In the genomic region with DNA sequence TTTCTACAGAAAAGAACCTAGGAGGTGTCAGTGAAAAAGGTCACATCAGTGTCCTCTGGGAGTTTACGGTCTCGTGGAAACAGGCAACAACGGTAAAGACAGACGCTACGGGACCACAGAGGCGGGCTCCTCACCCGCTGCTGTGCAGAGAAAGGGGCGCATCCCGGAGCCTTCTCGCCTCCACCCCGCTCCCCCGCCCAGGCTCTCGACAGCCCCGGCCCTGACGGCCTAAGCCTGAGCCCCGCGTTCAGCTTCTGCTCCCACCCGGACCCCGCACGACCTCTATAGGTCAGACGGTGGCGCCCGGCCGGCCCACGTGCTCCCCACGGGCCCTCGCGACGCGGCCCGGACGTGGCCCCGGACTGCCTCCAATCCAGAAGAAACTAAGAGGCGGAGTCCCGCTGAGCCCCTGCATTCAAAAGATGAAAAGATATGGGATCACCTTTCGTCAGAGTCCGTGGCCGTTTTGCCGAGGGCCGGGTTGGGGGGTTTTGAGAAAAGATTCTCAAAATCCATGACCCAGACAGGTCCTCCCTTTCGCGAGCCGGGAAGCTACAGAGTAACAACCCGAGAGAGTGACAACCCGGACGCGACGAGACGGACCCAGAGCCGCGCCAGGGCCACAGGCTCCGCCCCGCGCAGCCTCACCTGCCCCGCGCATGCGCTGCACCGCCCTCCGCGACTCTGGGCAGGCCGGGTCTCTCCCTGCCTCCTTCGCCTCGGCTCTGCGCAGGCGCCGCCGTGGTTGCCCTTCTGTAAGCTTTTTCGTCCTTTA, we compare ENCODE assay signal across 8 cellular contexts. TPM values are rescaled to one million over a fixed set of nuclear protein-coding genes. Genes with fewer than 3 reads are reported as not detected.
A peak's percentile ranks its signal among the peaks of the same experiment; 100 is the strongest.
DNase-seq lines count a peak whose midpoint lies in the region; ATAC-seq, FAIRE-seq and TF ChIP-seq lines count a peak whose summit lies in the region.

Gene ZC3H8 (minus strand): TSS at position 577 of the 775 bp plus-strand sequence. CDS start 61 bp downstream, at position 516.

- H3K4me1 ChIP-seq in adipocyte (ENCODE audit: control insufficient read depth, insufficient read depth, low read length) (peaks cover 8% of the 10 kb centered on the region), transverse colon (peaks cover 7 to 21% (median 8%) of the 10 kb centered on the region in 4 donors)

- H3K36me3 ChIP-seq in adipocyte (ENCODE audit: control insufficient read depth, insufficient read depth, low read length, severe bottlenecking), result no peaks in the 10 kb centered on the region
- H3K36me3 ChIP-seq in transverse colon, result peaks cover 0 to under 1% (median 0%) of the 10 kb centered on the region in 4 donors

- H3K27ac ChIP-seq in transverse colon, result peak within 1 kb of the TSS; percentile 83 to 91 (median 88)

- peak in 1 of 5 experiments; percentile 10 for TF ChIP-seq CTCF in transverse colon (IDR thresholded peaks at IDR 0.05)

- DNase-seq in GM12892 (ENCODE audit: insufficient read length) (peak; percentile 98), NCI-H1436 treated with DMSO at 0.1 percent for 48 hours (lab: John Stamatoyannopoulos, UW) (peak; percentile 72), T follicular helper cell (ENCODE audit: low read depth) (peak; percentile 92), adipocyte (ENCODE audit: low read depth) (peak; percentile 95), cardiac septum (ENCODE audit: low spot score) (peak; percentile 98), pons (ENCODE audit: low spot score) (peak; percentile 91), transverse colon (peak; percentile 97)

- H3K27me3 ChIP-seq in adipocyte (replicated peaks; ENCODE audit: control insufficient read depth, insufficient read depth, low read length) (no peaks in the 10 kb centered on the region), transverse colon (no peaks in the 10 kb centered on the region)

- FAIRE-seq in GM12892 (lab: Jason Lieb, UNC), result peak; percentile 89

- intact Hi-C loops in cardiac septum (cut with DNase I), result loop anchor here (2.0 to 5.0 kb wide), 5 partner anchors 20 to 357 kb away; partner anchors contain the start of genes CHCHD5, MERTK and ZC3H6
- intact Hi-C loops in transverse colon (cut with DNase I; ENCODE audit: low total_unique reads), result loop anchor here (5.0 kb wide), 1 partner anchor 178 kb away; the partner anchor contains the start of gene RGPD8

- H3K9ac ChIP-seq in adipocyte (ENCODE audit: low read length), result peak within 1 kb of the TSS; percentile 88

- WGBS in transverse colon (ENCODE audit: low coverage in 1 of 2), 2 donors, result 0% methylated on average over 14 to 57 of the region's 68 CpGs

- H3K4me3 ChIP-seq in adipocyte (ENCODE audit: low read length) (peak within 1 kb of the TSS; percentile 88), transverse colon (peak within 1 kb of the TSS; percentile 58 to 77 (median 72))

- TF ChIP-seq POLR2A in GM12892 (IDR thresholded peaks at IDR 0.05; ENCODE audit: low read depth, low read length), result peak; percentile 94
- peak; percentile 84 for TF ChIP-seq POLR2A in transverse colon (IDR thresholded peaks at IDR 0.05)

- ATAC-seq in HG02840 (IDR thresholded peaks at IDR 0.05; ENCODE audit: low FRiP score, unreplicated experiment), result peak; percentile 85

- in situ Hi-C loops in transverse colon (cut with MboI; ENCODE audit: low pct_ligation_motif_present in 1 of 4, low pct_unique_long_range_greater_than_20kb in 1 of 4, low sequenced_read_pairs in 3 of 4), result loop anchor here in 2 of 4 donors (25.0 kb wide), 2 partner anchors 183 to 333 kb away; partner anchors contain the start of genes CHCHD5 (in 1 of the 2) and RGPD8 (in 1 of the 2)

- H3K9me3 ChIP-seq in adipocyte (ENCODE audit: control insufficient read depth, low read length) (no peaks in the 10 kb centered on the region), transverse colon (no peaks in the 10 kb centered on the region)

- no peak for TF ChIP-seq EP300 in transverse colon (IDR thresholded peaks at IDR 0.05; ENCODE audit: low read depth)

RNA-seq across cellular contexts. Expression of gene ZC3H8, which starts in this region (rescaled TPM):
- polyA plus RNA-seq in GM12892 (2012; ENCODE audit: missing spikeins), result 16.0 TPM
- 9.6 TPM for total RNA-seq in cardiac septum
- 10 to 100 TPM in 2 of 4 donors, 1 to 10 TPM in 2; 1.6 to 83.2 (median 12.1) TPM for total RNA-seq in transverse colon

Comparison
In these comparisons a context has a peak if more than half of its experiments do, and no peak if none do; other contexts are left out.
1. Peak in every context shown above with its lines: DNase-seq, ATAC-seq, H3K4me3 ChIP-seq and H3K27ac ChIP-seq.